ENCODE assay signal across 11 cellular contexts in genomic region chr5:95812100-95812472, GRCh38. TPM values are rescaled to one million over a fixed set of nuclear protein-coding genes. Genes with fewer than 3 reads are reported as not detected.
DNase-seq lines count a peak whose midpoint lies in the region; ATAC-seq, FAIRE-seq and TF ChIP-seq lines count a peak whose summit lies in the region.
"Had no signal": no experiment of that assay in that cellular context is flagged by ENCODE, and none has a peak within 500 bp of the region (broad histone marks: within the 10 kb centered on the region; RNA-seq: fewer than 3 reads in every experiment).

No MANE protein-coding gene starts in this region.

- H3K36me3 ChIP-seq in fibroblast of lung (ENCODE audit: control insufficient read depth, insufficient read depth, low read length) (peaks cover 3% of the 10 kb centered on the region), prostate gland (no peaks in the 10 kb centered on the region), H7 (replicated peaks; ENCODE audit: control insufficient read depth, insufficient read depth, low read length) (no peaks in the 10 kb centered on the region)

- H3K27ac ChIP-seq in fibroblast of lung (ENCODE audit: insufficient read depth, low read length) (peak overlapping the region; percentile 34), prostate gland (peak overlapping the region; percentile 68 to 85)

- H4K20me1 ChIP-seq in fibroblast of lung (ENCODE audit: control insufficient read depth, extremely low read depth, insufficient read depth, low read length) = no peaks in the 10 kb centered on the region

- no peak for DNase-seq in GM12892 (ENCODE audit: insufficient read length)
- no peak for DNase-seq in activated CD4-positive, alpha-beta memory T cell treated with anti-CD3 and anti-CD28 coated beads, Interleukin-2, amount 10 ng/mL, durations not matched to agents 7 days and 5 days
- peak; percentile 25 to 85 for DNase-seq in fibroblast of lung (ENCODE audit: low read depth in 2 of 2)
- no peak for DNase-seq in prostate gland (ENCODE audit: low spot score)
- DNase-seq in iPS-NIHi7 (ENCODE audit: extremely low spot score) = no peak
- DNase-seq in H7 = no peak
- DNase-seq in UCSD-AML1 (lab: John Stamatoyannopoulos, UW; ENCODE audit: unreplicated experiment) = no peak
- DNase-seq: NCI-H524, T-helper 9 cell had no signal

- H3K79me2 ChIP-seq in fibroblast of lung (ENCODE audit: control insufficient read depth, insufficient read depth, low read length) = peaks cover 4% of the 10 kb centered on the region

- no peak overlapping the region for H3K4me3 ChIP-seq in fibroblast of lung (replicated peaks in 1 of 4; ENCODE audit: control extremely low read depth in 1 of 4, insufficient read depth in 1 of 4, low read depth in 3 of 4, low read length in 4 of 4)
- H3K4me3 ChIP-seq in prostate gland = no peak overlapping the region
- no peak overlapping the region for H3K4me3 ChIP-seq in H7 (ENCODE audit: insufficient read depth, low read depth, low read length)

- no peaks in the 10 kb centered on the region for H3K9me3 Mint-ChIP-seq in activated CD4-positive, alpha-beta memory T cell treated with anti-CD3 and anti-CD28 coated beads, Interleukin-2, amount 10 ng/mL, durations not matched to agents 7 days and 5 days

- H3K9ac ChIP-seq in fibroblast of lung (ENCODE audit: insufficient read depth, low read length) = no peak overlapping the region

- TF ChIP-seq POLR2A in GM12892 (IDR thresholded peaks at IDR 0.05; ENCODE audit: low read depth, low read length) (no peak), prostate gland (IDR thresholded peaks at IDR 0.05) (no peak)

- H3K9me3 ChIP-seq in fibroblast of lung (ENCODE audit: control insufficient read depth, insufficient read depth, low read depth, low read length) = no peaks in the 10 kb centered on the region
- no peaks in the 10 kb centered on the region for H3K9me3 ChIP-seq in prostate gland

- CTCF ChIA-PET in activated CD4-positive, alpha-beta memory T cell treated with anti-CD3 and anti-CD28 coated beads, Interleukin-2, amount 10 ng/mL, durations not matched to agents 7 days and 5 days (lab: Charles Lee) = interaction anchor here (0.8 to 1.6 kb wide), 3 partner anchors 12 to 190 kb away, joined by 3 to 8 read pairs (median 4); partner anchors contain the start of gene GLRX

- H3K4me1 ChIP-seq in fibroblast of lung (ENCODE audit: control insufficient read depth, extremely low read depth, insufficient read depth, low read length) = peaks cover 30% of the 10 kb centered on the region
- H3K4me1 ChIP-seq in prostate gland (replicated peaks) = peaks cover 28% of the 10 kb centered on the region

- TF ChIP-seq CTCF in fibroblast of lung (conservative IDR thresholded peaks at IDR 0.05 in 1 of 2, IDR thresholded peaks at IDR 0.05 in 1 of 2; ENCODE audit: low read depth in 1 of 2, low read length in 2 of 2) (no peak), prostate gland (IDR thresholded peaks at IDR 0.05) (no peak)

- H3K27ac Mint-ChIP-seq in activated CD4-positive, alpha-beta memory T cell treated with anti-CD3 and anti-CD28 coated beads, Interleukin-2, amount 10 ng/mL, durations not matched to agents 7 days and 5 days = peak overlapping the region; percentile 45

- peaks cover 88% of the 10 kb centered on the region for H3K4me1 Mint-ChIP-seq in activated CD4-positive, alpha-beta memory T cell treated with anti-CD3 and anti-CD28 coated beads, Interleukin-2, amount 10 ng/mL, durations not matched to agents 7 days and 5 days

- intact Hi-C loops in prostate gland (cut with DNase I) = no loop called here

- H3K27me3 ChIP-seq in fibroblast of lung (ENCODE audit: control insufficient read depth, insufficient read depth, low read length) (no peaks in the 10 kb centered on the region), prostate gland (replicated peaks; ENCODE audit: insufficient read depth) (no peaks in the 10 kb centered on the region), H7 (ENCODE audit: control insufficient read depth, insufficient read depth, low read length) (no peaks in the 10 kb centered on the region)

- 10% methylated on average over 6 of the region's 6 CpGs for WGBS in prostate gland

- peak overlapping the region; percentile 62 for H3K4me2 ChIP-seq in fibroblast of lung (ENCODE audit: extremely low read depth, insufficient read depth, low read length)

- ATAC-seq in HG02981 (IDR thresholded peaks at IDR 0.05; ENCODE audit: unreplicated experiment) = no peak

- H3K4me3 Mint-ChIP-seq in activated CD4-positive, alpha-beta memory T cell treated with anti-CD3 and anti-CD28 coated beads, Interleukin-2, amount 10 ng/mL, durations not matched to agents 7 days and 5 days = no peak overlapping the region

- H2AFZ ChIP-seq in fibroblast of lung (ENCODE audit: low read length) = no peak overlapping the region

- peaks cover 56% of the 10 kb centered on the region for H3K36me3 Mint-ChIP-seq in activated CD4-positive, alpha-beta memory T cell treated with anti-CD3 and anti-CD28 coated beads, Interleukin-2, amount 10 ng/mL, durations not matched to agents 7 days and 5 days (ENCODE audit: low read depth)

- no peaks in the 10 kb centered on the region for H3K27me3 Mint-ChIP-seq in activated CD4-positive, alpha-beta memory T cell treated with anti-CD3 and anti-CD28 coated beads, Interleukin-2, amount 10 ng/mL, durations not matched to agents 7 days and 5 days

- peak; percentile 88 for FAIRE-seq in GM12892 (lab: Jason Lieb, UNC)
- FAIRE-seq: bronchial epithelial cell had no signal

- POLR2A ChIA-PET in activated CD4-positive, alpha-beta memory T cell treated with anti-CD3 and anti-CD28 coated beads, Interleukin-2, amount 10 ng/mL, durations not matched to agents 7 days and 5 days (lab: Charles Lee) = interaction anchor here (5.9 kb wide), 1 partner anchor 10 kb away, joined by 113 read pairs; the partner anchor contains the start of gene GLRX

RNA-seq across cellular contexts. Expression of gene GLRX, which starts 10.4 kb away (rescaled TPM):
- 144 TPM for polyA plus RNA-seq in GM12892 (2012; ENCODE audit: missing spikeins)
- 10 to 100 TPM; 71.6 to 72.5 TPM for total RNA-seq in activated CD4-positive, alpha-beta memory T cell treated with anti-CD3 and anti-CD28 coated beads, Interleukin-2, amount 10 ng/mL, durations not matched to agents 7 days and 5 days
- total RNA-seq in fibroblast of lung (54.2 and 91.8 TPM in 2 replicates), prostate gland (10 to 100 TPM; 16.6 to 34.8 TPM)
- 277 and 429 TPM in 2 replicates for polyA plus RNA-seq in fibroblast of lung
- 316 and 494 TPM in 2 replicates for polyA plus RNA-seq in fibroblast of lung (2012)
- 106 and 144 TPM in 2 replicates for polyA minus RNA-seq in fibroblast of lung (ENCODE audit: low replicate concordance)
- 25.0 and 41.6 TPM in 2 replicates for total RNA-seq in H7 (2014; rRNA removed; shearing (Covaris generic))

Comparison
In these comparisons a context has a peak if more than half of its experiments do, and no peak if none do; other contexts are left out.
1. DNase-seq: peak in fibroblast of lung (2 of 2); none in GM12892 (single experiment), activated CD4-positive, alpha-beta memory T cell treated with anti-CD3 and anti-CD28 coated beads, Interleukin-2, amount 10 ng/mL, durations not matched to agents 7 days and 5 days (single experiment), prostate gland (single experiment), iPS-NIHi7 (single experiment), H7 (single experiment) and UCSD-AML1 (single experiment).